In the genomic region with DNA sequence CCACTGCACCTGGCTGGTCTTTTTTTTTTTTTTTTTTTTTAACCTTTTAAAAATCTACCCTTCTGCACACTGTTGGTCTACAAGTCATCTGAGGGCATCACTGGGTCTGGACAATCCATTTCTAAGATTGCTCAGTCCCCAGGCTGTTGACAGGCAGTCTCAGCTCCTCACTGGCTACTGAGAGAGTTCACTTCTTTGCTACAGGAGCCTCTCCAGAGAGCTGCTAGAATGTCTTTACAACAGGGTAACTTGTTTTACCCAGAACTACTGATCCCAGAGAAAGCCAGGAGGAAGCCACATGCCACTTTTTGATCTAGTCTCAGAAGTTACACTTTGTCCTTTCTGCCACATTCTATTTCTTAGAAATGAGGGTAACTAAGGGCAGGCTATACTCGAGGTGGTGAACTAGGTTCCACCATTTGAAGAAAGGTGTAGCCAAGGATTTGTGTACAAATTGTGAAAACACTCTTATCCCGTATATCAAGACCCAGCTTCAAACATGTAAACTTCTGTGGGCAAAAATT, we compare ENCODE assay signal across 19 cellular contexts.
"Had no signal": no experiment of that assay in that cellular context is flagged by ENCODE, and none has a peak within 500 bp of the region (broad histone marks: within the 10 kb centered on the region; RNA-seq: fewer than 3 reads in every experiment).

No MANE protein-coding gene starts in this region.

- ATAC-seq: heart left ventricle, left cardiac atrium had no signal

- H3K27ac ChIP-seq: heart left ventricle, neural progenitor cell, testis, vagina had no signal

- H3K27me3 Mint-ChIP-seq: activated CD8-positive, alpha-beta memory T cell treated with anti-CD3 and anti-CD28 coated beads, Interleukin-2, amount 10 ng/mL, durations not matched to agents 7 days and 5 days; progenitor cell of endocrine pancreas; type B pancreatic cell had no signal

- H3K9me3 Mint-ChIP-seq: activated naive CD4-positive, alpha-beta T cell treated with anti-CD3 and anti-CD28 coated beads, Interleukin-2, amount 50 U/mL, for 72 hours; neural progenitor cell; type B pancreatic cell had no signal

- H3K27ac Mint-ChIP-seq: activated CD8-positive, alpha-beta memory T cell treated with anti-CD3 and anti-CD28 coated beads, Interleukin-2, amount 10 ng/mL, durations not matched to agents 7 days and 5 days; neural progenitor cell; progenitor cell of endocrine pancreas; type B pancreatic cell had no signal

- H3K9me3 ChIP-seq: heart left ventricle, SK-N-SH, testis, vagina had no signal

- H3K27me3 ChIP-seq: heart left ventricle, neural progenitor cell, testis, vagina had no signal

- H3K4me3 Mint-ChIP-seq: activated CD8-positive, alpha-beta memory T cell treated with anti-CD3 and anti-CD28 coated beads, Interleukin-2, amount 10 ng/mL, durations not matched to agents 7 days and 5 days; neural progenitor cell; type B pancreatic cell had no signal

- H3K4me1 Mint-ChIP-seq: neural progenitor cell had no signal

- DNase-seq: activated CD4-positive, alpha-beta T cell treated with anti-CD3 and anti-CD28 coated beads, Interleukin-2, amount 50 U/mL, for 4 hours; activated CD4-positive, CD25-positive, alpha-beta regulatory T cell; activated CD8-positive, alpha-beta memory T cell treated with anti-CD3 and anti-CD28 coated beads, Interleukin-2, amount 10 ng/mL, durations not matched to agents 7 days and 5 days; activated gamma-delta T cell; activated T-cell treated with anti-CD3 and anti-CD28 coated beads for 4 hours; amygdala; effector CD4-positive, alpha-beta T cell; heart left ventricle; left cardiac atrium; mesenchymal stem cell; SK-N-SH; stimulated activated CD4-positive, alpha-beta T cell treated with anti-CD3 and anti-CD28 coated beads, Interleukin-2, amount 100 ng/mL, for 48 hours; stimulated activated CD8-positive, alpha-beta memory T cell treated with anti-CD3 and anti-CD28 coated beads, Interleukin-4, amount 100 ng/mL, for 48 hours; testis had no signal
